Comparison of ENCODE assay signal across 21 cellular contexts in genomic region chr13:108044929-108045328, GRCh38.
"Had no signal": no experiment of that assay in that cellular context is flagged by ENCODE, and none has a peak within 500 bp of the region (broad histone marks: within the 10 kb centered on the region; RNA-seq: fewer than 3 reads in every experiment).

No MANE protein-coding gene starts in this region.

- H3K27ac Mint-ChIP-seq: activated B cell treated with CpG ODN at 0.5 μM for 24 hours; activated CD4-positive, alpha-beta T cell treated with anti-CD3 and anti-CD28 coated beads, Interleukin-2, amount 10 ng/mL, durations not matched to agents 7 days and 5 days; activated naive CD4-positive, alpha-beta T cell treated with anti-CD3 and anti-CD28 coated beads, Interleukin-2, amount 50 U/mL, for 24 hours; activated T-helper 2 cell treated with anti-CD3 and anti-CD28 coated beads, Interferon-gamma antibody, Interleukin-2, Interleukin-4, amounts not matched to agents 10 μg/mL and 5 μg/mL and 100 μg/mL, durations not matched to agents 14 hours and 24 hours and 36 hours; natural killer cell; stimulated activated memory B cell treated with anti-CD40 and anti-IgM and Interleukin-4, amounts not matched to agents 10 μg/mL and 1 μg/mL and 100 μg/mL, for 72 hours had no signal

- H3K4me1 ChIP-seq: colonic mucosa, heart left ventricle, prostate gland, right lobe of liver, spleen, tibial artery, uterus had no signal

- ATAC-seq: heart left ventricle; left colon; mucosa of descending colon; natural killer cell; right lobe of liver; stimulated activated memory B cell treated with anti-CD40 and anti-IgM and Interleukin-4, amounts not matched to agents 10 μg/mL and 1 μg/mL and 100 μg/mL, for 72 hours had no signal

- H3K27me3 ChIP-seq: colonic mucosa, heart left ventricle, right lobe of liver, spleen, tibial artery, uterus had no signal

- H3K4me3 ChIP-seq: colonic mucosa, heart left ventricle, mucosa of descending colon, prostate gland, right lobe of liver, spleen, tibial artery, uterus had no signal

- H3K4me3 Mint-ChIP-seq: activated B cell treated with CpG ODN at 0.5 μM for 24 hours; activated CD4-positive, alpha-beta T cell treated with anti-CD3 and anti-CD28 coated beads, Interleukin-2, amount 10 ng/mL, durations not matched to agents 7 days and 5 days; activated naive CD4-positive, alpha-beta T cell treated with anti-CD3 and anti-CD28 coated beads, Interleukin-2, amount 50 U/mL, for 24 hours; natural killer cell; stimulated activated memory B cell treated with anti-CD40 and anti-IgM and Interleukin-4, amounts not matched to agents 10 μg/mL and 1 μg/mL and 100 μg/mL, for 72 hours had no signal

- H3K27me3 Mint-ChIP-seq: activated B cell treated with CpG ODN at 0.5 μM for 24 hours; activated CD4-positive, alpha-beta T cell treated with anti-CD3 and anti-CD28 coated beads, Interleukin-2, amount 10 ng/mL, durations not matched to agents 7 days and 5 days; activated naive CD4-positive, alpha-beta T cell treated with anti-CD3 and anti-CD28 coated beads, Interleukin-2, amount 50 U/mL, for 24 hours; stimulated activated memory B cell treated with anti-CD40 and anti-IgM and Interleukin-4, amounts not matched to agents 10 μg/mL and 1 μg/mL and 100 μg/mL, for 72 hours had no signal

- H3K4me1 Mint-ChIP-seq: activated B cell treated with CpG ODN at 0.5 μM for 24 hours; activated CD4-positive, alpha-beta T cell treated with anti-CD3 and anti-CD28 coated beads, Interleukin-2, amount 10 ng/mL, durations not matched to agents 7 days and 5 days; activated naive CD4-positive, alpha-beta T cell treated with anti-CD3 and anti-CD28 coated beads, Interleukin-2, amount 50 U/mL, for 24 hours; natural killer cell; stimulated activated memory B cell treated with anti-CD40 and anti-IgM and Interleukin-4, amounts not matched to agents 10 μg/mL and 1 μg/mL and 100 μg/mL, for 72 hours had no signal

- H3K27ac ChIP-seq: colonic mucosa, heart left ventricle, prostate gland, right lobe of liver, spleen, tibial artery, uterus had no signal

- H3K9me3 ChIP-seq: colonic mucosa, heart left ventricle, mucosa of descending colon, prostate gland, right lobe of liver, tibial artery, uterus had no signal

- H3K9me3 Mint-ChIP-seq: activated B cell treated with CpG ODN at 0.5 μM for 24 hours; activated naive CD4-positive, alpha-beta T cell treated with anti-CD3 and anti-CD28 coated beads, Interleukin-2, amount 50 U/mL, for 24 hours; activated T-helper 2 cell treated with anti-CD3 and anti-CD28 coated beads, Interferon-gamma antibody, Interleukin-2, Interleukin-4, amounts not matched to agents 10 μg/mL and 5 μg/mL and 100 μg/mL, durations not matched to agents 14 hours and 24 hours and 36 hours; stimulated activated memory B cell treated with anti-CD40 and anti-IgM and Interleukin-4, amounts not matched to agents 10 μg/mL and 1 μg/mL and 100 μg/mL, for 72 hours had no signal

- H3K36me3 Mint-ChIP-seq: activated naive CD4-positive, alpha-beta T cell treated with anti-CD3 and anti-CD28 coated beads, Interleukin-2, amount 50 U/mL, for 24 hours; natural killer cell; stimulated activated memory B cell treated with anti-CD40 and anti-IgM and Interleukin-4, amounts not matched to agents 10 μg/mL and 1 μg/mL and 100 μg/mL, for 72 hours had no signal

- H3K36me3 ChIP-seq: colonic mucosa, heart left ventricle, prostate gland, right lobe of liver, spleen, tibial artery, uterus had no signal

- DNase-seq: activated B cell treated with CpG ODN at 0.5 μM for 24 hours; activated CD4-positive, alpha-beta T cell treated with anti-CD3 and anti-CD28 coated beads, Interleukin-2, amount 10 ng/mL, durations not matched to agents 7 days and 5 days; activated T-cell treated with anti-CD3 and anti-CD28 coated beads for 4 hours; caudate nucleus; colonic mucosa; foreskin melanocyte; heart left ventricle; left colon; mammary epithelial cell; mucosa of descending colon; natural killer cell; occipital lobe; right lobe of liver; spleen; stimulated activated CD4-positive, alpha-beta T cell treated with anti-CD3 and anti-CD28 coated beads, Interleukin-1b, Interleukin-23, amount 100 ng/mL, for 48 hours; tibial artery; uterus had no signal
